ENCODE assay signal across 26 cellular contexts in the genomic region with DNA sequence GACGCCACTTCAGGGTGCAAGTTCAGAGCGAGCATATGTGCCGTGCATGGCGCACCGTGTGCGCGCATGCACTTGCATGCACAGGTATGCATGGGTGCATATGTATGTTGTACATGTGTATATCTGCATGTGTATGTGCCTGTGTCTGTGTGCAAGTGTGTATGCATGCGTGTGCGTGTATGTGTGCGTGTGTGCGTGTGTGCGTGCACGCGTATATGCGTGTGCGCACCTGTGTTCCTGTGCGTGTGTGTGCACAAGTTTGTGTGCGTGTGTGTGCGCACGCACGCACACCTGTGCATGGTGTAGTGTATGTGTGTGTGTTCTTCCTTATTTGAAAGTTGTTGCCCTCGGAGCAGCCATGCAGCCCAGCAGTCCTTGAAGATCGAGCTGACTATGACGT.
"Had no signal": no experiment of that assay in that cellular context is flagged by ENCODE, and none has a peak within 500 bp of the region (broad histone marks: within the 10 kb centered on the region; RNA-seq: fewer than 3 reads in every experiment).

No MANE protein-coding gene starts in this region.

- ATAC-seq: left colon; left lung; mucosa of descending colon; naive thymus-derived CD4-positive, alpha-beta T cell; pancreas; right cardiac atrium; stimulated activated effector memory CD8-positive, alpha-beta T cell treated with anti-CD3 and anti-CD28 coated beads, Interleukin-12 subunit alpha, Interleukin-12 subunit beta, amount 100 ng/mL, for 72 hours had no signal

- DNase-seq: hypothalamus; immature natural killer cell; kidney; left colon; left lung; mesendoderm; midbrain; mucosa of descending colon; naive thymus-derived CD4-positive, alpha-beta T cell; nucleus accumbens; pancreas; posterior cingulate gyrus; retina; right cardiac atrium; stimulated activated CD4-positive, alpha-beta T cell treated with anti-CD3 and anti-CD28 coated beads, Interleukin-12 subunit alpha, Interleukin-12 subunit beta, amount 100 ng/mL, for 4 hours; stimulated activated CD4-positive, alpha-beta T cell treated with anti-CD3 and anti-CD28 coated beads, Interleukin-15, amount 100 ng/mL, for 24 hours; stimulated activated CD4-positive, alpha-beta T cell treated with anti-CD3 and anti-CD28 coated beads, Interleukin-4, amount 100 ng/mL, for 24 hours; stimulated activated naive CD4-positive, alpha-beta T cell; tibial artery; uterus had no signal

- H3K4me1 ChIP-seq: left lung, pancreas, prostate gland, suprapubic skin, tibial artery, uterus had no signal

- FAIRE-seq: islet of Langerhans, kidney, pancreas had no signal

- H3K27ac ChIP-seq: left lung, pancreas, prostate gland, suprapubic skin, thoracic aorta, tibial artery, uterus had no signal

- H3K36me3 ChIP-seq: pancreas, prostate gland, uterus had no signal

- H3K27me3 ChIP-seq: left lung, pancreas, suprapubic skin, tibial artery, uterus had no signal

- H3K4me3 ChIP-seq: left lung, lung, mucosa of descending colon, pancreas, prostate gland, suprapubic skin, thoracic aorta, tibial artery, uterus had no signal

- H3K9me3 ChIP-seq: left lung, mucosa of descending colon, pancreas, prostate gland, suprapubic skin, thoracic aorta, tibial artery, uterus had no signal
